Comparison of ENCODE assay signal across 8 cellular contexts in genomic region chr3:58041826-58042324, GRCh38. TPM values are rescaled to one million over a fixed set of nuclear protein-coding genes. Genes with fewer than 3 reads are reported as not detected.
A peak's percentile ranks its signal among the peaks of the same experiment; 100 is the strongest.
DNase-seq lines count a peak whose midpoint lies in the region; ATAC-seq, FAIRE-seq and TF ChIP-seq lines count a peak whose summit lies in the region.

No MANE protein-coding gene starts in this region.

- H3K79me2 ChIP-seq in HepG2 (ENCODE audit: insufficient read depth, low read length) = peaks cover 94% of the 10 kb centered on the region

- H3K36me3 ChIP-seq in HepG2 (replicated peaks in 1 of 2; ENCODE audit: control insufficient read depth in 1 of 2, insufficient read depth in 2 of 2, low read length in 2 of 2) = peaks cover 1 to 4% of the 10 kb centered on the region in 2 experiments; a peak in 1 of 5 replicates

- DNase-seq in HepG2 (ENCODE audit: low spot score) = peak; percentile 85
- no peak for DNase-seq in LoVo (ENCODE audit: low spot score)
- DNase-seq in activated CD4-positive, alpha-beta T cell treated with anti-CD3 and anti-CD28 coated beads for 4 hours = no peak
- no peak for DNase-seq in G401 (ENCODE audit: low spot score)
- no peak for DNase-seq in mesenteric fat pad (ENCODE audit: low spot score)

- no peaks in the 10 kb centered on the region for H3K27me3 ChIP-seq in HepG2 (ENCODE audit: control insufficient read depth in 1 of 2, insufficient read depth in 2 of 2, low read length in 2 of 2)

- no peak overlapping the region for H2AFZ ChIP-seq in HepG2 (ENCODE audit: low read length)

- peak; percentile 72 for FAIRE-seq in HepG2 (lab: Jason Lieb, UNC)

- 0% methylated on average over 2 of the region's 2 CpGs for WGBS in HepG2 (ENCODE audit: low lambda C conversion rate)

- BruUV-seq in HepG2 (replicated peaks; lab: Mats Ljungman, UMichigan) = no TSS peak

- H3K4me3 ChIP-seq in HepG2 (replicated peaks in 1 of 3; ENCODE audit: insufficient read depth in 1 of 3, low read depth in 2 of 3, low read length in 3 of 3) = peak overlapping the region in 1 of 3 experiments; percentile 36; a peak in 2 of 6 replicates

- CTCF ChIA-PET in HepG2 (lab: Yijun Ruan, JAX; ENCODE audit: low intra/inter-chr PET ratio, low total read pairs) = interaction anchor here (0.8 kb wide), 1 partner anchor 21 kb away, joined by 3 read pairs; no protein-coding TSS in a partner anchor

- peaks cover 39% of the 10 kb centered on the region for H4K20me1 ChIP-seq in HepG2 (ENCODE audit: insufficient read depth, low read length)

- intact Hi-C loops in HepG2 (cut with micrococcal nuclease; ENCODE audit: unreplicated experiment) = loop anchor here (5.0 kb wide), 1 partner anchor 60 kb away; no protein-coding TSS in a partner anchor

- H3K27ac ChIP-seq in HepG2 (ENCODE audit: extremely low read length, insufficient read depth, low read length) = peak overlapping the region; percentile 88

- peaks cover 86% of the 10 kb centered on the region for H3K4me1 ChIP-seq in HepG2 (ENCODE audit: insufficient read depth, low read length)

- in situ Hi-C loops in HepG2 (cut with HindIII; ENCODE audit: extremely low pct_ligation_motif_present, low pct_unique_long_range_greater_than_20kb) (no loop called here), G401 (cut with HindIII; ENCODE audit: low sequenced_read_pairs) (no loop called here)

- TF ChIP-seq RAD21 in HepG2 (CRISPR knock-in tag; IDR thresholded peaks at IDR 0.05) = no peak

- ATAC-seq in GM18870 (IDR thresholded peaks at IDR 0.05; ENCODE audit: unreplicated experiment) (peak; percentile 89), HG02884 (IDR thresholded peaks at IDR 0.05; ENCODE audit: unreplicated experiment) (peak; percentile 84), SK-N-SH treated with all-trans-retinoic acid at 6 μM for 48 hours (peak; percentile 44), HepG2 (peak; percentile 64)

- TF ChIP-seq EP300 in HepG2 (IDR thresholded peaks at IDR 0.05; ENCODE audit: low read depth in 2 of 2, low read length in 2 of 2) (peak in 1 of 2 experiments; percentile 71; a peak in 2 of 4 replicates), HepG2 (CRISPR knock-in tag; IDR thresholded peaks at IDR 0.05; ENCODE audit: borderline replicate concordance) (no peak)

- H3K9me3 ChIP-seq in HepG2 (ENCODE audit: low read length) = no peaks in the 10 kb centered on the region

- peak overlapping the region; percentile 72 for H3K4me2 ChIP-seq in HepG2 (ENCODE audit: low read depth, low read length)

- no peak for TF ChIP-seq POLR2A in HepG2 (IDR thresholded peaks at IDR 0.05; ENCODE audit: insufficient read depth in 1 of 2, low read depth in 2 of 2, low read length in 2 of 2)

- TF ChIP-seq CTCF in HepG2 (CRISPR knock-in tag; IDR thresholded peaks at IDR 0.05) = no peak

- POLR2A ChIA-PET in HepG2 (lab: Yijun Ruan, JAX) = interaction anchor here (1.1 to 7.0 kb wide), 9 partner anchors 7 to 102 kb away, joined by 3 to 46 read pairs (median 6); no protein-coding TSS in a partner anchor

- H3K9ac ChIP-seq in HepG2 (ENCODE audit: insufficient read depth, low read depth, low read length) = peak overlapping the region; percentile 69

TF ChIP-seq in SK-N-SH treated with all-trans-retinoic acid at 6 μM for 48 hours, 23 proteins besides CTCF, POLR2A, EP300 and RAD21:
- TF ChIP-seq PATZ1 (CRISPR knock-in tag; IDR thresholded peaks at IDR 0.05; ENCODE audit: borderline replicate concordance) = no peak
- TF ChIP-seq GLIS3 (CRISPR knock-in tag; IDR thresholded peaks at IDR 0.05) = no peak
- TF ChIP-seq ZNF565 (CRISPR knock-in tag; conservative IDR thresholded peaks at IDR 0.05; ENCODE audit: low read depth) = no peak
- 0 out of 2 replicates have a peak, but pooled peaks have one; percentile 21 for TF ChIP-seq ZFP3 (CRISPR knock-in tag; IDR thresholded peaks at IDR 0.05)
- no peak for TF ChIP-seq CREB5 (CRISPR knock-in tag; IDR thresholded peaks at IDR 0.05; ENCODE audit: low read depth)
TF ChIP-seq in SK-N-SH treated with all-trans-retinoic acid at 6 μM for 48 hours: peak in this region for 1.

TF ChIP-seq in HepG2, 621 proteins besides CTCF, POLR2A, EP300 and RAD21 (continues in another document):
- peak; percentile 76 for TF ChIP-seq SAP130 (CRISPR knock-in tag; IDR thresholded peaks at IDR 0.05; ENCODE audit: low read depth)
- 0 out of 2 replicates have a peak, but pooled peaks have one; percentile 25 for TF ChIP-seq RERE (CRISPR knock-in tag; IDR thresholded peaks at IDR 0.05; ENCODE audit: low read depth)
- TF ChIP-seq FOXP1 (IDR thresholded peaks at IDR 0.05) = peak; percentile 90
- TF ChIP-seq FOXP1 (CRISPR knock-in tag; IDR thresholded peaks at IDR 0.05) = peak; percentile 93
- no peak for TF ChIP-seq ZNF274 (CRISPR knock-in tag; IDR thresholded peaks at IDR 0.05)

RNA-seq across cellular contexts. Expression of gene FLNB, which starts 33.7 kb away (rescaled TPM):
- total RNA-seq in HepG2 (2016; rRNA removed; fragmentation: Illumina TruSeq; extraction: Trizol) = 48.8 and 130 TPM in 2 replicates
- 13.1 and 13.3 TPM in 2 replicates for total RNA-seq in HepG2 (2016; cell fraction: cytosol; rRNA removed; fragmentation: Illumina TruSeq; extraction: Trizol; ENCODE audit: low read depth)
- total RNA-seq in HepG2 (2016; cell fraction: insoluble cytoplasmic fraction; rRNA removed; fragmentation: Illumina TruSeq; extraction: Trizol) = 39.2 and 136 TPM in 2 replicates
- 18.9 and 22.5 TPM in 2 replicates for total RNA-seq in HepG2 (2016; cell fraction: membrane; rRNA removed; fragmentation: Illumina TruSeq; extraction: Trizol)
- total RNA-seq in HepG2 (2016; cell fraction: nucleus; rRNA removed; fragmentation: Illumina TruSeq; extraction: Trizol) = 211 and 228 TPM in 2 replicates
- polyA plus RNA-seq in HepG2 (2011; rRNA removed) = 106 and 126 TPM in 2 replicates
- 92.4 and 98.4 TPM in 2 replicates for polyA plus RNA-seq in HepG2 (2011; cell fraction: cytosol; rRNA removed)
- 739 and 796 TPM in 2 replicates for polyA plus RNA-seq in HepG2 (2011; cell fraction: nucleus; rRNA removed)
- polyA plus RNA-seq in HepG2 (2012) = 198 and 216 TPM in 2 replicates
- polyA plus RNA-seq in HepG2 (2016; cell fraction: cytosol; fragmentation: Illumina TruSeq; extraction: Trizol; ENCODE audit: low read depth) = 8.9 and 9.6 TPM in 2 replicates
- 41.9 and 44.7 TPM in 2 replicates for polyA plus RNA-seq in HepG2 (2016; cell fraction: insoluble cytoplasmic fraction; fragmentation: Illumina TruSeq; extraction: Trizol; ENCODE audit: low read depth)
- polyA plus RNA-seq in HepG2 (2016; cell fraction: membrane; fragmentation: Illumina TruSeq; extraction: Trizol; ENCODE audit: low read depth) = 15.4 and 16.3 TPM in 2 replicates
- polyA plus RNA-seq in HepG2 (2016; cell fraction: nucleus; fragmentation: Illumina TruSeq; extraction: Trizol; ENCODE audit: insufficient read depth, low read depth) = 270 and 279 TPM in 2 replicates
- 277 and 558 TPM in 2 replicates for polyA minus RNA-seq in HepG2 (2011; rRNA and poly(A)+ RNA removed; ENCODE audit: low replicate concordance)
- polyA minus RNA-seq in HepG2 (2011; cell fraction: cytosol; rRNA and poly(A)+ RNA removed) = 259 and 274 TPM in 2 replicates
- 831 and 1,056 TPM in 2 replicates for polyA minus RNA-seq in HepG2 (2011; cell fraction: nucleus; rRNA and poly(A)+ RNA removed)
- 140 and 146 TPM in 2 replicates for total RNA-seq in G401 (2014; rRNA removed; shearing (Covaris generic))
- 96.3 TPM for total RNA-seq in mesenteric fat pad
